Comparison of ENCODE assay signal across 12 cellular contexts in the genomic region with DNA sequence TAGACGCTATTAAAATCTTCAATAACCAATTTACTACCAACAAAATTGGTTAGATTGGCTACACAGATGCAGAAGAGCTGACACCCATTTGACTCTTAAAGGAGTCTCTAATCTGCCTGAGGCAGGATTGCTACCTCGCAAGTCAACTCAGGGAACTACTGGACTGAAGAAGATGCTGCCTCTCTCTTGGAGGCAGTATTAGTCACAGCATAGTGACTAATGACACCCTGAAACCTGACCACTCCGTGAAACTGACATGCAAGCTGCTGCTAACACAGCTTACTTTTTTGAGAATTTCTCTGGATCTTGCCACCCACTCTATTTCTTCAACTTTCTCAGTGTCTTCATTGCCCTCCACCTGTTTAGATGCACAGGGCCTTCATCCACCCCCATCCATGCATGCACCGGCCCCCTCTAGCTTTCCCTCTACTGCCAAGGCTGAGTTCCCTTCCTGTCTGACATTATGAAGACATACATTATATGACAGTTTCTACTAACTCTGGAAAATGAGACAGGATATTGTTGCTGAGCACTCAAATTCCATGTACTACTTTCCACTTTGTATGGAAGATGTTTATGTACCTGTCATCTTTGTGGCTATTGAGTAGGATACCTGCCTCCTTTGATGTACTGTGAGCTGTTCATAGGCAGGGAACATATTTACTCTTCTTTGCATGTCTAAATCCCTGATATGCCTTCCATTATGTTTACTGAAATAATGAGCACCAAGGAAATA.
DNase-seq lines count a peak whose midpoint lies in the region; ATAC-seq and TF ChIP-seq lines count a peak whose summit lies in the region.
"Had no signal": no experiment of that assay in that cellular context is flagged by ENCODE, and none has a peak within 500 bp of the region (broad histone marks: within the 10 kb centered on the region; RNA-seq: fewer than 3 reads in every experiment).

No MANE protein-coding gene starts in this region.

- H3K27ac ChIP-seq in H9 (ENCODE audit: insufficient read length, low read depth, low read length): no peak overlapping the region
- H3K27ac ChIP-seq in endodermal cell (ENCODE audit: low read depth, low read length): no peak overlapping the region

- no peaks in the 10 kb centered on the region; a peak in 1 of 5 replicates for H3K9me3 Mint-ChIP-seq in H9
- no peaks in the 10 kb centered on the region for H3K9me3 Mint-ChIP-seq in endodermal cell

- H3K4me3 ChIP-seq in foreskin fibroblast (ENCODE audit: low read depth in 1 of 2, low read length in 2 of 2): no peak overlapping the region
- no peak overlapping the region for H3K4me3 ChIP-seq in endodermal cell (ENCODE audit: low read length)

- no peaks in the 10 kb centered on the region for H3K4me1 Mint-ChIP-seq in H9
- no peaks in the 10 kb centered on the region for H3K4me1 Mint-ChIP-seq in endodermal cell
- H3K4me1 Mint-ChIP-seq: activated CD8-positive, alpha-beta memory T cell treated with anti-CD3 and anti-CD28 coated beads, Interleukin-2, amount 10 ng/mL, durations not matched to agents 7 days and 5 days; B cell had no signal

- no peaks in the 10 kb centered on the region for H3K27me3 ChIP-seq in H9 (ENCODE audit: insufficient read depth, low read length)
- peaks cover 17% of the 10 kb centered on the region for H3K27me3 ChIP-seq in endodermal cell (ENCODE audit: control insufficient read depth, insufficient read depth, low read length, poor library complexity, severe bottlenecking)

- no peak overlapping the region for H3K23ac ChIP-seq in H9 (ENCODE audit: insufficient read length, low read depth, low read length)

- H3K4me1 ChIP-seq in H9 (ENCODE audit: insufficient read depth, low read length) (0 out of 2 replicates have a peak, but pooled peaks cover 2% of the 10 kb centered on the region), endodermal cell (ENCODE audit: control insufficient read depth, insufficient read depth, low read length) (no peaks in the 10 kb centered on the region)

- no peak overlapping the region for H4K91ac ChIP-seq in H9 (ENCODE audit: insufficient read length, low read depth, low read length)

- in situ Hi-C loops in Caki2 (cut with HindIII; ENCODE audit: low pct_unique_long_range_greater_than_20kb, low sequenced_read_pairs): no loop called here
- in situ Hi-C loops in GM13977 (cut with MboI; ENCODE audit: low pct_unique_long_range_greater_than_20kb, low sequenced_read_pairs, unreplicated experiment): no loop called here

- no peak overlapping the region for H3K4me2 ChIP-seq in H9 (ENCODE audit: insufficient read depth, insufficient read length, low read length)

- H3K56ac ChIP-seq in H9 (ENCODE audit: insufficient read length, low read depth, low read length): no peak overlapping the region

- no peak overlapping the region for H4K8ac ChIP-seq in H9 (replicated peaks; ENCODE audit: insufficient read length, low read depth, low read length)

- DNase-seq in Caki2 (ENCODE audit: low read depth) (peak; percentile 62), H9 (no peak), RPMI7951 (ENCODE audit: low read depth) (peak; percentile 11), foreskin fibroblast (peak; percentile 71 to 73), GM13977 (ENCODE audit: low spot score) (no peak), endodermal cell (no peak), putamen (ENCODE audit: low spot score) (no peak)
- DNase-seq: activated CD8-positive, alpha-beta memory T cell treated with anti-CD3 and anti-CD28 coated beads, Interleukin-2, amount 10 ng/mL, durations not matched to agents 7 days and 5 days; amniotic stem cell; NCI-H1436 treated with DMSO at 0.1 percent for 48 hours had no signal

- H3K14ac ChIP-seq in H9 (ENCODE audit: insufficient read depth, low read length): no peak overlapping the region

- no peak overlapping the region for H3T11ph ChIP-seq in H9 (ENCODE audit: low read length)

- no peak for ATAC-seq in HG03095 (IDR thresholded peaks at IDR 0.05; ENCODE audit: unreplicated experiment)
- ATAC-seq: activated CD8-positive, alpha-beta memory T cell treated with anti-CD3 and anti-CD28 coated beads, Interleukin-2, amount 10 ng/mL, durations not matched to agents 7 days and 5 days had no signal

- no peak overlapping the region for H2BK12ac ChIP-seq in H9 (ENCODE audit: insufficient read length, low read depth, low read length)

- no peaks in the 10 kb centered on the region for H3K36me3 Mint-ChIP-seq in H9 (ENCODE audit: insufficient read depth in 1 of 3, low read depth in 3 of 3)
- H3K36me3 Mint-ChIP-seq in endodermal cell (ENCODE audit: low read depth): no peaks in the 10 kb centered on the region
- H3K36me3 Mint-ChIP-seq: activated CD8-positive, alpha-beta memory T cell treated with anti-CD3 and anti-CD28 coated beads, Interleukin-2, amount 10 ng/mL, durations not matched to agents 7 days and 5 days had no signal

- H3K27ac Mint-ChIP-seq in H9 (peak overlapping the region in 2 of 3 experiments; percentile 17 to 19; a peak in 2 of 7 replicates), endodermal cell (no peak overlapping the region)
- H3K27ac Mint-ChIP-seq: activated CD8-positive, alpha-beta memory T cell treated with anti-CD3 and anti-CD28 coated beads, Interleukin-2, amount 10 ng/mL, durations not matched to agents 7 days and 5 days; B cell had no signal

- H4K5ac ChIP-seq in H9 (ENCODE audit: insufficient read length, low read depth, low read length): no peak overlapping the region

- H3K18ac ChIP-seq in H9 (ENCODE audit: insufficient read length, low read depth, low read length): no peak overlapping the region

- TF ChIP-seq CTCF in H9 (conservative IDR thresholded peaks at IDR 0.05) (no peak), foreskin fibroblast (IDR thresholded peaks at IDR 0.05; ENCODE audit: low read depth, low read length) (no peak), GM13977 (IDR thresholded peaks at IDR 0.05; ENCODE audit: extremely low read depth, insufficient read depth, missing control alignments) (no peak), endodermal cell (conservative IDR thresholded peaks at IDR 0.05) (no peak)

- no peak overlapping the region for H2BK20ac ChIP-seq in H9 (ENCODE audit: low read depth, low read length, poor library complexity, severe bottlenecking)

- no peaks in the 10 kb centered on the region for H3K36me3 ChIP-seq in endodermal cell (ENCODE audit: control insufficient read depth, insufficient read depth, low read length)

- H4K20me1 ChIP-seq in H9 (ENCODE audit: control insufficient read depth, insufficient read depth, insufficient read length): no peaks in the 10 kb centered on the region

- no peaks in the 10 kb centered on the region for H3K23me2 ChIP-seq in H9 (ENCODE audit: insufficient read length, low read depth, low read length, poor library complexity, severe bottlenecking)

- no peaks in the 10 kb centered on the region for H3K27me3 Mint-ChIP-seq in H9 (ENCODE audit: low read depth)
- H3K27me3 Mint-ChIP-seq in endodermal cell (ENCODE audit: insufficient read depth): peaks cover 26% of the 10 kb centered on the region
- H3K27me3 Mint-ChIP-seq: activated CD8-positive, alpha-beta memory T cell treated with anti-CD3 and anti-CD28 coated beads, Interleukin-2, amount 10 ng/mL, durations not matched to agents 7 days and 5 days had no signal

- H2BK5ac ChIP-seq in H9 (ENCODE audit: insufficient read length, low read length): no peak overlapping the region

- no peak overlapping the region for H3K4me3 Mint-ChIP-seq in H9
- no peak overlapping the region for H3K4me3 Mint-ChIP-seq in endodermal cell
- H3K4me3 Mint-ChIP-seq: activated CD8-positive, alpha-beta memory T cell treated with anti-CD3 and anti-CD28 coated beads, Interleukin-2, amount 10 ng/mL, durations not matched to agents 7 days and 5 days; B cell had no signal

- no peaks in the 10 kb centered on the region for H3K79me2 ChIP-seq in H9 (ENCODE audit: insufficient read depth, low read length)

- H3K9ac ChIP-seq in H9 (ENCODE audit: extremely low read depth, insufficient read length, low read length): no peak overlapping the region
- no peak overlapping the region for H3K9ac ChIP-seq in endodermal cell (ENCODE audit: extremely low read depth, low read length, poor library complexity, severe bottlenecking)

- H3K79me1 ChIP-seq in H9 (ENCODE audit: insufficient read depth, low read depth, low read length, poor library complexity, severe bottlenecking): no peaks in the 10 kb centered on the region

- H3K9me3 ChIP-seq in H9 (ENCODE audit: control insufficient read depth, low read depth, low read length): no peaks in the 10 kb centered on the region
- no peaks in the 10 kb centered on the region for H3K9me3 ChIP-seq in endodermal cell (ENCODE audit: control insufficient read depth, low read length)

- H2AK5ac ChIP-seq in H9 (ENCODE audit: insufficient read length, low read length): no peak overlapping the region

- H2AFZ ChIP-seq in H9 (ENCODE audit: low read length): no peak overlapping the region

- no peak overlapping the region for H2BK120ac ChIP-seq in H9 (ENCODE audit: low read depth, low read length, poor library complexity, severe bottlenecking)

- no CpG with 5 or more reads among the region's 4 CpGs for WGBS in H9 (ENCODE audit: extremely low coverage, insufficient read length, low lambda C conversion rate)
- WGBS in endodermal cell (ENCODE audit: insufficient coverage in 1 of 2, insufficient read length in 1 of 2), 2 experiments: 80 to 100% methylated on average over 2 to 4 of the region's 4 CpGs

- no peak overlapping the region for H3K4ac ChIP-seq in H9 (ENCODE audit: low read depth, low read length)

- H2BK15ac ChIP-seq in H9 (ENCODE audit: low read depth, low read length): no peak overlapping the region

Comparison
In these comparisons a context has a peak if more than half of its experiments do, and no peak if none do; other contexts are left out.
1. DNase-seq: peak in Caki2 (single experiment), RPMI7951 (single experiment) and foreskin fibroblast (2 of 2); none in H9 (single experiment), GM13977 (single experiment), endodermal cell (single experiment) and putamen (single experiment).